Comparison of ENCODE assay signal across 8 cellular contexts in genomic region chr7:29684787-29685650, GRCh38.
DNase-seq lines count a peak whose midpoint lies in the region; ATAC-seq and TF ChIP-seq lines count a peak whose summit lies in the region.

No MANE protein-coding gene starts in this region.

- H2AK5ac ChIP-seq in mesenchymal stem cell (ENCODE audit: low read length, severe bottlenecking) = no peak overlapping the region

- peaks cover 2% of the 10 kb centered on the region for H3K27me3 Mint-ChIP-seq in endodermal cell (ENCODE audit: insufficient read depth)

- no peak overlapping the region for H2BK15ac ChIP-seq in mesenchymal stem cell (ENCODE audit: low read depth, poor library complexity, severe bottlenecking)

- 0% methylated on average over 18 to 105 of the region's 114 CpGs for WGBS in endodermal cell (ENCODE audit: insufficient coverage in 1 of 2, insufficient read length in 1 of 2), 2 experiments
- WGBS in mesenchymal stem cell = under 1% methylated on average over 63 of the region's 114 CpGs

- ATAC-seq in GM18517 (IDR thresholded peaks at IDR 0.05; ENCODE audit: unreplicated experiment) = peak; percentile 66
- peak; percentile 61 for ATAC-seq in HG03066 (IDR thresholded peaks at IDR 0.05; ENCODE audit: low read depth, unreplicated experiment)

- no peaks in the 10 kb centered on the region for H3K9me3 Mint-ChIP-seq in endodermal cell

- H3K14ac ChIP-seq in mesenchymal stem cell (ENCODE audit: low read length in 2 of 2) = peak overlapping the region in 1 of 2 experiments; percentile 93

- H3K9me3 ChIP-seq in endodermal cell (ENCODE audit: control insufficient read depth, low read length) = no peaks in the 10 kb centered on the region
- no peaks in the 10 kb centered on the region for H3K9me3 ChIP-seq in mesenchymal stem cell (ENCODE audit: control insufficient read depth, low read length)

- no peaks in the 10 kb centered on the region for H3K36me3 Mint-ChIP-seq in endodermal cell (ENCODE audit: low read depth)

- peak overlapping the region; percentile 10 for H2BK5ac ChIP-seq in mesenchymal stem cell (ENCODE audit: low read depth, low read length, poor library complexity, severe bottlenecking)

- H3K4me3 Mint-ChIP-seq in endodermal cell = peak overlapping the region; percentile 69

- H3K18ac ChIP-seq in mesenchymal stem cell (ENCODE audit: low read depth in 1 of 2, low read length in 2 of 2) = peak overlapping the region; percentile 70 to 98

- peak overlapping the region in 1 of 2 experiments; percentile 100 for H3K23ac ChIP-seq in mesenchymal stem cell (ENCODE audit: low read length in 2 of 2)

- H3K4me3 ChIP-seq in endodermal cell (ENCODE audit: low read length) = peak overlapping the region; percentile 78
- peak overlapping the region; percentile 76 to 82 for H3K4me3 ChIP-seq in mesenchymal stem cell (ENCODE audit: insufficient read depth in 1 of 2, low read depth in 1 of 2, low read length in 2 of 2)

- peaks cover 1% of the 10 kb centered on the region for H3K4me1 Mint-ChIP-seq in endodermal cell

- in situ Hi-C loops in ACHN (cut with HindIII; ENCODE audit: low pct_ligation_motif_present, low pct_unique_long_range_greater_than_20kb, low sequenced_read_pairs) = no loop called here

- H3K9ac ChIP-seq in endodermal cell (ENCODE audit: extremely low read depth, low read length, poor library complexity, severe bottlenecking) (peak overlapping the region; percentile 38), mesenchymal stem cell (ENCODE audit: low read length) (peak overlapping the region; percentile 83)

- H3K27ac ChIP-seq in endodermal cell (ENCODE audit: low read depth, low read length) (peak overlapping the region; percentile 79), mesenchymal stem cell (ENCODE audit: low read length, poor library complexity, severe bottlenecking) (no peak overlapping the region)

- H2BK12ac ChIP-seq in mesenchymal stem cell (ENCODE audit: low read length in 2 of 2) = peak overlapping the region in 1 of 2 experiments; percentile 84

- DNase-seq in ACHN (peak; percentile 83), NCI-H69 (lab: John Stamatoyannopoulos, UW) (peak; percentile 79), endodermal cell (peak; percentile 91), mesenchymal stem cell (peak; percentile 80)
- DNase-seq in activated CD8-positive, alpha-beta memory T cell treated with anti-CD3 and anti-CD28 coated beads for 48 hours (ENCODE audit: low read depth in 2 of 3, low spot score in 2 of 3) = peak in 2 of 3 experiments; percentile 9 to 12
- peak; percentile 11 for DNase-seq in stimulated activated CD8-positive, alpha-beta memory T cell treated with anti-CD3 and anti-CD28 coated beads, Interleukin-15, amount 100 ng/mL, for 24 hours (ENCODE audit: low read depth)

- H3K27me3 ChIP-seq in endodermal cell (ENCODE audit: control insufficient read depth, insufficient read depth, low read length, poor library complexity, severe bottlenecking) = no peaks in the 10 kb centered on the region
- H3K27me3 ChIP-seq in mesenchymal stem cell (ENCODE audit: control insufficient read depth in 1 of 2, insufficient read depth in 1 of 2, low read length in 2 of 2) = no peaks in the 10 kb centered on the region

- no peaks in the 10 kb centered on the region for H3K4me1 ChIP-seq in endodermal cell (ENCODE audit: control insufficient read depth, insufficient read depth, low read length)
- no peaks in the 10 kb centered on the region for H3K4me1 ChIP-seq in mesenchymal stem cell (ENCODE audit: control insufficient read depth, insufficient read depth, low read depth, low read length)

- peak overlapping the region; percentile 34 for H2BK120ac ChIP-seq in mesenchymal stem cell (ENCODE audit: low read depth, low read length)

- peak overlapping the region; percentile 70 for H3K4me2 ChIP-seq in mesenchymal stem cell (ENCODE audit: low read length, poor library complexity, severe bottlenecking)

- no peak overlapping the region for H3K27ac Mint-ChIP-seq in endodermal cell

- peak; percentile 18 for TF ChIP-seq CTCF in endodermal cell (conservative IDR thresholded peaks at IDR 0.05)

- no peak overlapping the region for H4K91ac ChIP-seq in mesenchymal stem cell (ENCODE audit: low read length)

- peak overlapping the region; percentile 98 for H2AFZ ChIP-seq in mesenchymal stem cell (ENCODE audit: low read depth, low read length)

- peak overlapping the region; percentile 12 for H4K8ac ChIP-seq in mesenchymal stem cell (ENCODE audit: low read length)

- no peaks in the 10 kb centered on the region for H3K79me1 ChIP-seq in mesenchymal stem cell (replicated peaks; ENCODE audit: low read length, poor library complexity, severe bottlenecking)

- H3K36me3 ChIP-seq in endodermal cell (ENCODE audit: control insufficient read depth, insufficient read depth, low read length) (no peaks in the 10 kb centered on the region), mesenchymal stem cell (ENCODE audit: control insufficient read depth in 1 of 2, insufficient read depth in 2 of 2, low read depth in 1 of 2, low read length in 2 of 2) (no peaks in the 10 kb centered on the region)

- peak overlapping the region; percentile 58 to 87 for H3K4ac ChIP-seq in mesenchymal stem cell (ENCODE audit: low read depth in 1 of 2, low read length in 2 of 2)

Comparison
In these comparisons a context has a peak if more than half of its experiments do, and no peak if none do; other contexts are left out.
1. DNase-seq: peak in every context shown above with its lines; median percentile 91 in endodermal cell; 83 in ACHN; 80 in mesenchymal stem cell; 79 in NCI-H69; 11 in stimulated activated CD8-positive, alpha-beta memory T cell treated with anti-CD3 and anti-CD28 coated beads, Interleukin-15, amount 100 ng/mL, for 24 hours; 10 in activated CD8-positive, alpha-beta memory T cell treated with anti-CD3 and anti-CD28 coated beads for 48 hours.